8 cellular contexts compared by ENCODE assay signal in genomic region chr5:151740336-151740942, GRCh38. TPM values are rescaled to one million over a fixed set of nuclear protein-coding genes. Genes with fewer than 3 reads are reported as not detected.
DNase-seq lines count a peak whose midpoint lies in the region; ATAC-seq and TF ChIP-seq lines count a peak whose summit lies in the region.

No MANE protein-coding gene starts in this region.

- H3K4me1 ChIP-seq in Karpas-422 (ENCODE audit: low read length) (peaks cover 19% of the 10 kb centered on the region), mammary epithelial cell (ENCODE audit: insufficient read depth, low read length) (peaks cover 58% of the 10 kb centered on the region), skeletal muscle tissue (ENCODE audit: control insufficient read depth in 3 of 3, insufficient read depth in 3 of 3, low read length in 3 of 3) (peaks cover 20 to 31% (median 31%) of the 10 kb centered on the region in 3 donors)

- peaks cover 14% of the 10 kb centered on the region; the same call in 1 of the 2 replicates for H3K36me3 ChIP-seq in Karpas-422 (ENCODE audit: insufficient read depth, low read length)
- H3K36me3 ChIP-seq in mammary epithelial cell (ENCODE audit: insufficient read depth, low read length), result peaks cover 2% of the 10 kb centered on the region
- peaks cover 3 to 18% (median 12%) of the 10 kb centered on the region in 3 donors for H3K36me3 ChIP-seq in skeletal muscle tissue (ENCODE audit: control insufficient read depth in 3 of 3, insufficient read depth in 3 of 3, low read length in 3 of 3)

- H3K9me2 ChIP-seq in Karpas-422 (replicated peaks; ENCODE audit: insufficient read depth, low read length), result no peaks in the 10 kb centered on the region

- H3K27me3 ChIP-seq in Karpas-422 (ENCODE audit: low read length), result no peaks in the 10 kb centered on the region
- H3K27me3 ChIP-seq in mammary epithelial cell (ENCODE audit: insufficient read depth, low read length), result no peaks in the 10 kb centered on the region
- H3K27me3 ChIP-seq in skeletal muscle tissue (ENCODE audit: control insufficient read depth in 3 of 3, insufficient read depth in 3 of 3, low read length in 3 of 3), result no peaks in the 10 kb centered on the region

- no peak overlapping the region for H3K4me3 ChIP-seq in Karpas-422 (ENCODE audit: low read length)
- H3K4me3 ChIP-seq in mammary epithelial cell (replicated peaks in 1 of 3; ENCODE audit: insufficient read depth in 1 of 3, low read depth in 2 of 3, low read length in 3 of 3), result no peak overlapping the region
- peak overlapping the region in 2 of 3 donors; percentile 5 to 41 for H3K4me3 ChIP-seq in skeletal muscle tissue (ENCODE audit: low read length in 3 of 3)

- H3K4me2 ChIP-seq in Karpas-422 (ENCODE audit: low read depth, low read length, poor library complexity, severe bottlenecking) (no peak overlapping the region), mammary epithelial cell (ENCODE audit: insufficient read depth, low read depth, low read length) (peak overlapping the region; percentile 45)

- DNase-seq in GM04503 (ENCODE audit: low read depth) (peak; percentile 87), Karpas-422 (peak; percentile 89), T1000 (lab: John Stamatoyannopoulos, UW) (peak; percentile 51), mammary epithelial cell (peak; percentile 60), iris pigment epithelial cell (ENCODE audit: low read depth) (peak; percentile 96), NCI-H524 treated with DMSO at 0.1 percent for 48 hours (lab: John Stamatoyannopoulos, UW) (no peak)

- BruUV-seq in mammary epithelial cell (replicated peaks; lab: Mats Ljungman, UMichigan), result TSS peak; percentile 51

- in situ Hi-C loops in mammary epithelial cell (cut with MboI; ENCODE audit: low sequenced_read_pairs in 2 of 2), result loop anchor here (5.0 to 10.0 kb wide), 3 partner anchors 78 to 296 kb away; partner anchors contain the start of gene SLC36A1 (in 1 of the 2)

- H4K20me1 ChIP-seq in Karpas-422 (ENCODE audit: insufficient read depth, low read depth, low read length), result no peaks in the 10 kb centered on the region
- no peaks in the 10 kb centered on the region for H4K20me1 ChIP-seq in mammary epithelial cell (ENCODE audit: insufficient read depth, low read length)

- no peak overlapping the region for H3K9ac ChIP-seq in Karpas-422 (ENCODE audit: low read length)
- H3K9ac ChIP-seq in mammary epithelial cell (ENCODE audit: insufficient read depth, low read length), result peak overlapping the region; percentile 24
- peak overlapping the region in 2 of 3 donors; percentile 27 to 63 for H3K9ac ChIP-seq in skeletal muscle tissue (ENCODE audit: low read depth in 1 of 3, low read length in 3 of 3)

- intact Hi-C loops in mammary epithelial cell (cut with micrococcal nuclease), result loop anchor here (1.0 to 10.0 kb wide), 5 partner anchors 21 to 423 kb away; no protein-coding TSS in a partner anchor

- H3K27ac ChIP-seq in Karpas-422 (ENCODE audit: low read length) (no peak overlapping the region), mammary epithelial cell (ENCODE audit: insufficient read depth, low read depth, low read length) (peak overlapping the region; percentile 81), skeletal muscle tissue (ENCODE audit: low read depth, low read length) (peak overlapping the region; percentile 66)

- H2AFZ ChIP-seq in Karpas-422 (ENCODE audit: low read length) (no peak overlapping the region), mammary epithelial cell (ENCODE audit: low read depth, low read length) (peak overlapping the region; percentile 32)

- CTCF ChIA-PET in mammary epithelial cell (lab: Charles Lee; ENCODE audit: low non-redundant PET), result interaction anchor here (0.6 to 1.4 kb wide), 4 partner anchors 24 to 82 kb away, joined by 3 to 20 read pairs (median 6); no protein-coding TSS in a partner anchor

- H3K9me3 ChIP-seq in Karpas-422 (ENCODE audit: low read length) (no peaks in the 10 kb centered on the region), mammary epithelial cell (replicated peaks; ENCODE audit: insufficient read depth, low read length) (no peaks in the 10 kb centered on the region), skeletal muscle tissue (ENCODE audit: control insufficient read depth in 3 of 3, low read length in 3 of 3) (no peaks in the 10 kb centered on the region)

- WGBS in mammary epithelial cell (ENCODE audit: low coverage, missing lambda C conversion rate), result 6% methylated on average over 4 of the region's 11 CpGs

- ATAC-seq in GM21717 (IDR thresholded peaks at IDR 0.05; ENCODE audit: unreplicated experiment), result peak; percentile 63

- dilution Hi-C loops in mammary epithelial cell (cut with HindIII; ENCODE audit: low sequenced_read_pairs), result loop anchor here (5.0 to 25.0 kb wide), 2 partner anchors 73 to 178 kb away; no protein-coding TSS in a partner anchor

- TF ChIP-seq CTCF in mammary epithelial cell (conservative IDR thresholded peaks at IDR 0.05 in 1 of 2, IDR thresholded peaks at IDR 0.05 in 1 of 2; ENCODE audit: extremely low read depth in 1 of 2, insufficient read depth in 1 of 2, low read depth in 1 of 2, low read length in 2 of 2), result peak; percentile 81

- H3K79me2 ChIP-seq in Karpas-422 (ENCODE audit: low read length) (peaks cover 6% of the 10 kb centered on the region; the same call in 1 of the 2 replicates), mammary epithelial cell (ENCODE audit: insufficient read depth, low read length) (no peaks in the 10 kb centered on the region)

RNA-seq across cellular contexts. Expression of gene ATOX1, which starts 18.0 kb away (rescaled TPM):
- total RNA-seq in Karpas-422 (2014; rRNA removed; shearing (Covaris generic); ENCODE audit: low replicate concordance), result 104 and 114 TPM in 2 replicates
- total RNA-seq in mammary epithelial cell (10 to 100 TPM; 27.0 to 89.2 TPM), skeletal muscle tissue (20.4 TPM)
- 310 TPM for polyA plus RNA-seq in mammary epithelial cell
- polyA minus RNA-seq in mammary epithelial cell, result 53.9 TPM

RNA-seq across cellular contexts. Expression of gene G3BP1, which starts 31.3 kb away (rescaled TPM):
- total RNA-seq in Karpas-422 (2014; rRNA removed; shearing (Covaris generic); ENCODE audit: low replicate concordance), result 130 and 186 TPM in 2 replicates
- total RNA-seq in mammary epithelial cell (100 to 1,000 TPM; 193 to 252 TPM), skeletal muscle tissue (109 TPM)
- polyA plus RNA-seq in mammary epithelial cell, result 82.5 TPM
- polyA minus RNA-seq in mammary epithelial cell, result 346 TPM

RNA-seq across cellular contexts. Expression of gene SPARC, which starts 53.7 kb away (rescaled TPM):
- total RNA-seq in Karpas-422 (2014; rRNA removed; shearing (Covaris generic); ENCODE audit: low replicate concordance), result 0.54 TPM in 1 of 2 replicates, not detected in the other
- total RNA-seq in mammary epithelial cell, result 100 to 1,000 TPM; 222 to 382 TPM
- polyA plus RNA-seq in mammary epithelial cell, result 585 TPM
- polyA minus RNA-seq in mammary epithelial cell, result 590 TPM
- total RNA-seq in skeletal muscle tissue, result 1,314 TPM

Comparison
In these comparisons a context has a peak if more than half of its experiments do, and no peak if none do; other contexts are left out.
1. H3K4me3 ChIP-seq: peak in skeletal muscle tissue (2 of 3); none in Karpas-422 (single experiment) and mammary epithelial cell (0 of 3).
2. RNA of gene SPARC, which starts 53.7 kb away (total RNA-seq): 1,314 TPM in skeletal muscle tissue (single experiment) and 222 to 382 TPM in mammary epithelial cell; 0.54 TPM in Karpas-422; every median in the first group is over 100 times any median in the second.